In the genomic region with DNA sequence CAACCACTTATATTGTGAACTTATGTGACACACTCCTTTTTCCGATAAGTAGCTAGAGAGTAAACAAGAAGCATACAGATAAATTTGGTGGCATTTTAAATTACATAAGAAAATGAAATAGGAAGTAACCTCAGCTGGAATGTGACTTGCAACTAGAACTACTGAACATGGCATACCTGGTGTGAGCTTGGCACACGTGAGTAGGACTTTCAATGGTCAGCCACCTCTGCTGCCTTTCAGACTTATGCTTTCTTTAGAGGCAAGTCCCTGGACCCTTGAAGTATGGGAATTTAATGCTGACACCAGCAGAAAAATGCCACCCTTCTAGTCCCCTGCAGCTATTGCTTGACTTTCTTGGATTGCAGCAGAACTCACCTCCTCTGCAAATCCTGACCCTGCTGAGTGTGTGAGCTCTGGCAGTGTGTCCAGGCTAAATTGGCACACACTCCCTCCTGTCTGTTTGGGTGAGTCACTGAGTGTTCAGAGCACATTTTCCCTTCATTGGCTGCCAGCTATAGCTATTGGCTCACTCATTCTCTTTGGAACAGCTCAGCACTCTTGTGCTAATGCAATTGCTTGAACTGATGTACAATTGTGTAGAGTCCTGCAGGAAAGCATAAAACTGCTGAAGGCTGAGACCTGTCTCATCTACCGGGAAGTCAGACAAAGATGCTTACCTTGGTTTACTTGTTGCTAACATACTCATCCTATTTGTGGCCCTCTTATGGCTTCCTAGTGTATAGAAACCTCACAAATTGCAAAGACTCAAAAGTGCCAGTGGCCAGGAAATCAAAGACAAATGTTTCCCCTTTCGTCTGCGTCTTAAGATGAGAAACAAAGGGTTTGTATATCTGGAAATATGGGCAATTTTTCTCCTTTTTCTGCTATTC, we compare ENCODE assay signal across 9 cellular contexts.
DNase-seq lines count a peak whose midpoint lies in the region; ATAC-seq, FAIRE-seq and TF ChIP-seq lines count a peak whose summit lies in the region.
"Had no signal": no experiment of that assay in that cellular context is flagged by ENCODE, and none has a peak within 500 bp of the region (broad histone marks: within the 10 kb centered on the region; RNA-seq: fewer than 3 reads in every experiment).

No MANE protein-coding gene starts in this region.

- FAIRE-seq in urothelium cell line (lab: Jason Lieb, UNC), result no peak
- FAIRE-seq: frontal cortex had no signal

- no peak for TF ChIP-seq CTCF in GM10266 (IDR thresholded peaks at IDR 0.05; ENCODE audit: control insufficient read depth, insufficient read depth, low read depth, missing control alignments)

- ATAC-seq in GM21515 (IDR thresholded peaks at IDR 0.05; ENCODE audit: unreplicated experiment), result no peak

- DNase-seq in DMS53 (lab: John Stamatoyannopoulos, UW) (peak; percentile 14), DMS53 treated with DMSO at 0.1 percent for 48 hours (lab: John Stamatoyannopoulos, UW; ENCODE audit: unreplicated experiment) (no peak), cerebellar cortex (ENCODE audit: low spot score) (peak; percentile 97), kidney tubule cell (ENCODE audit: low spot score) (peak; percentile 88), urothelium cell line (ENCODE audit: low spot score) (peak; percentile 54), COLO668 (lab: John Stamatoyannopoulos, UW; ENCODE audit: unreplicated experiment) (no peak), GM10266 (ENCODE audit: extremely low spot score) (no peak)

Comparison
In these comparisons a context has a peak if more than half of its experiments do, and no peak if none do; other contexts are left out.
1. DNase-seq: peak in DMS53 (single experiment), cerebellar cortex (single experiment), kidney tubule cell (single experiment) and urothelium cell line (single experiment); none in DMS53 treated with DMSO at 0.1 percent for 48 hours (single experiment), COLO668 (single experiment) and GM10266 (single experiment).